ENCODE assay signal across 20 cellular contexts in genomic region chr10:51950371-51950995, GRCh38.
DNase-seq lines count a peak whose midpoint lies in the region; ATAC-seq, FAIRE-seq and TF ChIP-seq lines count a peak whose summit lies in the region.
"Had no signal": no experiment of that assay in that cellular context is flagged by ENCODE, and none has a peak within 500 bp of the region (broad histone marks: within the 10 kb centered on the region; RNA-seq: fewer than 3 reads in every experiment).

No MANE protein-coding gene starts in this region.

- no TSS peak for BruUV-seq in Calu3 (replicated peaks; lab: Mats Ljungman, UMichigan)

- no peak overlapping the region for H3K4ac ChIP-seq in neuronal stem cell (ENCODE audit: low read length)

- no peak overlapping the region for H3K9ac ChIP-seq in neuronal stem cell (ENCODE audit: low read depth, low read length, poor library complexity)
- H3K9ac ChIP-seq: BLaER1 treated with 17β-estradiol and CSF1 and Interleukin-3, amounts not matched to agents 10 nM and 100 nM had no signal

- WGBS in heart right ventricle, 2 donors = 84 to 88% methylated on average over 10 of the region's 10 CpGs
- no CpG with 5 or more reads among the region's 10 CpGs for WGBS in neuronal stem cell (ENCODE audit: extremely low coverage in 2 of 2, insufficient read length in 2 of 2, insufficient replicate concordance in 1 of 2), 2 donors

- H3K4me3 Mint-ChIP-seq in GM23338 = no peak overlapping the region
- H3K4me3 Mint-ChIP-seq in stimulated activated memory B cell treated with anti-CD40 and anti-IgM and Interleukin-4, amounts not matched to agents 10 μg/mL and 1 μg/mL and 100 μg/mL, for 72 hours = no peak overlapping the region
- no peak overlapping the region for H3K4me3 Mint-ChIP-seq in Calu3 (ENCODE audit: low read depth, unreplicated experiment)
- H3K4me3 Mint-ChIP-seq: CD8-positive, alpha-beta memory T cell had no signal

- no peak overlapping the region for H2BK12ac ChIP-seq in neuronal stem cell (ENCODE audit: low read length)

- no peak overlapping the region for H3K4me3 ChIP-seq in GM23338
- H3K4me3 ChIP-seq in heart right ventricle = no peak overlapping the region
- no peak overlapping the region for H3K4me3 ChIP-seq in neuronal stem cell (ENCODE audit: low read length in 2 of 2)
- H3K4me3 ChIP-seq: BLaER1 treated with 17β-estradiol and CSF1 and Interleukin-3, amounts not matched to agents 10 nM and 100 nM had no signal

- CTCF ChIA-PET in Calu3 (lab: Charles Lee) = no interaction called here

- peaks cover 3% of the 10 kb centered on the region for H3K27me3 Mint-ChIP-seq in GM23338 (ENCODE audit: insufficient read depth, low read depth, poor library complexity)
- H3K27me3 Mint-ChIP-seq in stimulated activated memory B cell treated with anti-CD40 and anti-IgM and Interleukin-4, amounts not matched to agents 10 μg/mL and 1 μg/mL and 100 μg/mL, for 72 hours = no peaks in the 10 kb centered on the region
- peaks cover 13% of the 10 kb centered on the region for H3K27me3 Mint-ChIP-seq in Calu3 (ENCODE audit: unreplicated experiment)
- H3K27me3 Mint-ChIP-seq: CD8-positive, alpha-beta memory T cell had no signal

- H3K9me3 Mint-ChIP-seq in GM23338 (peaks cover 17% of the 10 kb centered on the region), Calu3 (ENCODE audit: low read depth, unreplicated experiment) (no peaks in the 10 kb centered on the region)
- peaks cover 2% of the 10 kb centered on the region for H3K9me3 Mint-ChIP-seq in stimulated activated memory B cell treated with anti-CD40 and anti-IgM and Interleukin-4, amounts not matched to agents 10 μg/mL and 1 μg/mL and 100 μg/mL, for 72 hours
- H3K9me3 Mint-ChIP-seq: CD8-positive, alpha-beta memory T cell had no signal

- no peak overlapping the region for H2AK5ac ChIP-seq in neuronal stem cell (ENCODE audit: low read depth, low read length)

- peak overlapping the region; percentile 23 for H4K8ac ChIP-seq in neuronal stem cell (ENCODE audit: low read depth, low read length)

- no peaks in the 10 kb centered on the region for H3K79me2 ChIP-seq in GM23338 (replicated peaks; ENCODE audit: insufficient read depth)

- no peak overlapping the region for H3K14ac ChIP-seq in neuronal stem cell (ENCODE audit: low read length)

- H4K91ac ChIP-seq in neuronal stem cell (ENCODE audit: low read depth, low read length, poor library complexity) = no peak overlapping the region

- peaks cover 3% of the 10 kb centered on the region; the same call in 2 of the 3 replicates for H3K4me1 Mint-ChIP-seq in GM23338
- no peaks in the 10 kb centered on the region for H3K4me1 Mint-ChIP-seq in stimulated activated memory B cell treated with anti-CD40 and anti-IgM and Interleukin-4, amounts not matched to agents 10 μg/mL and 1 μg/mL and 100 μg/mL, for 72 hours
- no peaks in the 10 kb centered on the region for H3K4me1 Mint-ChIP-seq in Calu3 (ENCODE audit: low read depth, unreplicated experiment)
- H3K4me1 Mint-ChIP-seq: CD8-positive, alpha-beta memory T cell had no signal

- peaks cover 7% of the 10 kb centered on the region; the same call in 1 of the 2 replicates for H3K4me1 ChIP-seq in GM23338 (ENCODE audit: insufficient read depth)
- H3K4me1 ChIP-seq in heart right ventricle = peaks cover 0 to 32% (median 12%) of the 10 kb centered on the region in 9 donors
- peaks cover 0 to 5% of the 10 kb centered on the region in 2 donors for H3K4me1 ChIP-seq in neuronal stem cell (ENCODE audit: control insufficient read depth in 2 of 2, insufficient read depth in 1 of 2, low read depth in 1 of 2, low read length in 2 of 2)
- H3K4me1 ChIP-seq: BLaER1 treated with 17β-estradiol and CSF1 and Interleukin-3, amounts not matched to agents 10 nM and 100 nM had no signal

- H3K79me1 ChIP-seq in neuronal stem cell (ENCODE audit: low read depth, low read length) = no peaks in the 10 kb centered on the region

- no peak overlapping the region for H3K27ac ChIP-seq in GM23338 (ENCODE audit: low read depth)
- H3K27ac ChIP-seq in heart right ventricle = peak overlapping the region in 5 of 10 donors; percentile 4 to 36 (median 19)
- no peak overlapping the region for H3K27ac ChIP-seq in neuronal stem cell (replicated peaks; ENCODE audit: low read length)
- H3K27ac ChIP-seq: BLaER1 treated with 17β-estradiol and CSF1 and Interleukin-3, amounts not matched to agents 10 nM and 100 nM had no signal

- H2BK5ac ChIP-seq in neuronal stem cell (ENCODE audit: low read length) = no peak overlapping the region

- H3K9me3 ChIP-seq in heart right ventricle = no peaks in the 10 kb centered on the region
- no peaks in the 10 kb centered on the region for H3K9me3 ChIP-seq in neuronal stem cell (replicated peaks in 1 of 2; ENCODE audit: control insufficient read depth in 2 of 2, insufficient read depth in 1 of 2, low read depth in 1 of 2, low read length in 2 of 2)
- H3K9me3 ChIP-seq: BLaER1 treated with 17β-estradiol and CSF1 and Interleukin-3, amounts not matched to agents 10 nM and 100 nM had no signal

- no peak for DNase-seq in GM23338 (ENCODE audit: low spot score)
- DNase-seq in heart right ventricle = peak in 1 of 2 donors; percentile 10
- DNase-seq in neuronal stem cell (ENCODE audit: low spot score) = no peak
- no peak for DNase-seq in Calu3
- no peak for DNase-seq in activated T-cell treated with anti-CD3 and anti-CD28 coated beads, Interleukin-2, amount 50 U/mL, for 1 hour
- no peak for DNase-seq in GM19239 (ENCODE audit: insufficient read length, low spot score)
- DNase-seq: CD8-positive, alpha-beta memory T cell; DND-41; KBM-7; NCI-H1417 treated with DMSO at 0.1 percent for 48 hours; NCI-H1930; NK-92 treated with Interleukin-12 subunit alpha and Interleukin-12 subunit beta, amount 100 ng/mL, for 24 hours; OCI-M1; RPMI8226 had no signal

- H2BK120ac ChIP-seq in neuronal stem cell (ENCODE audit: low read depth, low read length) = no peak overlapping the region

- H3K18ac ChIP-seq in neuronal stem cell (ENCODE audit: low read length) = peak overlapping the region; percentile 80

- H3K36me3 Mint-ChIP-seq in GM23338 (ENCODE audit: low read depth) (peaks cover 15% of the 10 kb centered on the region), Calu3 (ENCODE audit: insufficient read depth, unreplicated experiment) (no peaks in the 10 kb centered on the region)
- H3K36me3 Mint-ChIP-seq in stimulated activated memory B cell treated with anti-CD40 and anti-IgM and Interleukin-4, amounts not matched to agents 10 μg/mL and 1 μg/mL and 100 μg/mL, for 72 hours = no peaks in the 10 kb centered on the region
- H3K36me3 Mint-ChIP-seq: CD8-positive, alpha-beta memory T cell had no signal

- H3K23ac ChIP-seq in neuronal stem cell (ENCODE audit: low read depth, low read length, poor library complexity) = no peak overlapping the region

- intact Hi-C loops in heart right ventricle (cut with DNase I) (loop anchor here in 5 of 10 donors (10.0 kb wide), 6 partner anchors 236 to 956 kb away; no protein-coding TSS in a partner anchor), Calu3 (cut with micrococcal nuclease; ENCODE audit: unreplicated experiment) (no loop called here)

- H3K4me2 ChIP-seq in GM23338 (no peak overlapping the region), neuronal stem cell (ENCODE audit: insufficient read depth, low read length, poor library complexity, severe bottlenecking) (no peak overlapping the region)
- H3K4me2 ChIP-seq: BLaER1 treated with 17β-estradiol and CSF1 and Interleukin-3, amounts not matched to agents 10 nM and 100 nM had no signal

- TF ChIP-seq CTCF in GM23338 (conservative IDR thresholded peaks at IDR 0.05; ENCODE audit: low read depth in 2 of 2) (no peak), heart right ventricle (IDR thresholded peaks at IDR 0.05) (no peak), Calu3 (IDR thresholded peaks at IDR 0.05; ENCODE audit: unreplicated experiment) (no peak)

- no peak overlapping the region for H2AFZ ChIP-seq in GM23338
- H2AFZ ChIP-seq in neuronal stem cell (ENCODE audit: low read length) = no peak overlapping the region

- H3K27me3 ChIP-seq in GM23338 (ENCODE audit: insufficient read depth) (no peaks in the 10 kb centered on the region), heart right ventricle (no peaks in the 10 kb centered on the region), neuronal stem cell (ENCODE audit: control insufficient read depth in 3 of 3, insufficient read depth in 3 of 3, low read depth in 1 of 3, low read length in 3 of 3) (no peaks in the 10 kb centered on the region)
- H3K27me3 ChIP-seq: BLaER1 treated with 17β-estradiol and CSF1 and Interleukin-3, amounts not matched to agents 10 nM and 100 nM had no signal

- H2BK15ac ChIP-seq in neuronal stem cell (ENCODE audit: low read length) = no peak overlapping the region

- H3F3A ChIP-seq in GM23338 (replicated peaks; ENCODE audit: low read depth) = no peaks in the 10 kb centered on the region

- peak; percentile 29; the same call in 2 of the 3 replicates for ATAC-seq in GM23338
- peak in 7 of 8 donors; percentile 19 to 73 (median 47) for ATAC-seq in heart right ventricle
- ATAC-seq in stimulated activated memory B cell treated with anti-CD40 and anti-IgM and Interleukin-4, amounts not matched to agents 10 μg/mL and 1 μg/mL and 100 μg/mL, for 72 hours = peak; percentile 27
- no peak for ATAC-seq in HG03342 (IDR thresholded peaks at IDR 0.05; ENCODE audit: unreplicated experiment)

- no peaks in the 10 kb centered on the region for H4K20me1 ChIP-seq in GM23338 (replicated peaks; ENCODE audit: insufficient read depth)
- H4K20me1 ChIP-seq: BLaER1 treated with 17β-estradiol and CSF1 and Interleukin-3, amounts not matched to agents 10 nM and 100 nM had no signal

- FAIRE-seq in GM19239 (lab: Jason Lieb, UNC) = no peak
- FAIRE-seq: A204.1, GM12892, H1 had no signal

- H3K27ac Mint-ChIP-seq in GM23338 (no peak overlapping the region), Calu3 (ENCODE audit: unreplicated experiment) (no peak overlapping the region)
- no peak overlapping the region for H3K27ac Mint-ChIP-seq in stimulated activated memory B cell treated with anti-CD40 and anti-IgM and Interleukin-4, amounts not matched to agents 10 μg/mL and 1 μg/mL and 100 μg/mL, for 72 hours
- H3K27ac Mint-ChIP-seq: CD8-positive, alpha-beta memory T cell had no signal

- no peaks in the 10 kb centered on the region for H3K36me3 ChIP-seq in GM23338 (ENCODE audit: insufficient read depth)
- no peaks in the 10 kb centered on the region for H3K36me3 ChIP-seq in heart right ventricle
- no peaks in the 10 kb centered on the region for H3K36me3 ChIP-seq in neuronal stem cell (replicated peaks in 1 of 2; ENCODE audit: control insufficient read depth in 2 of 2, insufficient read depth in 2 of 2, low read length in 2 of 2)
- H3K36me3 ChIP-seq: BLaER1 treated with 17β-estradiol and CSF1 and Interleukin-3, amounts not matched to agents 10 nM and 100 nM had no signal

- no peaks in the 10 kb centered on the region for H3K9me2 ChIP-seq in GM23338 (ENCODE audit: insufficient read depth)

TF ChIP-seq in GM23338, 12 proteins besides CTCF, POLR2A, EP300 and RAD21 (continues in another document):
- TF ChIP-seq NANOG (IDR thresholded peaks at IDR 0.05; ENCODE audit: borderline replicate concordance) (no peak), CREB1 (CRISPR knock-in tag; IDR thresholded peaks at IDR 0.05; ENCODE audit: low read depth) (no peak), ZNF114 (CRISPR knock-in tag; IDR thresholded peaks at IDR 0.05) (no peak), ZNF331 (CRISPR knock-in tag; IDR thresholded peaks at IDR 0.05; ENCODE audit: low read depth) (no peak), EZH2phosphoT487 (IDR thresholded peaks at IDR 0.05; ENCODE audit: unreplicated experiment) (no peak)
